In the genomic region with DNA sequence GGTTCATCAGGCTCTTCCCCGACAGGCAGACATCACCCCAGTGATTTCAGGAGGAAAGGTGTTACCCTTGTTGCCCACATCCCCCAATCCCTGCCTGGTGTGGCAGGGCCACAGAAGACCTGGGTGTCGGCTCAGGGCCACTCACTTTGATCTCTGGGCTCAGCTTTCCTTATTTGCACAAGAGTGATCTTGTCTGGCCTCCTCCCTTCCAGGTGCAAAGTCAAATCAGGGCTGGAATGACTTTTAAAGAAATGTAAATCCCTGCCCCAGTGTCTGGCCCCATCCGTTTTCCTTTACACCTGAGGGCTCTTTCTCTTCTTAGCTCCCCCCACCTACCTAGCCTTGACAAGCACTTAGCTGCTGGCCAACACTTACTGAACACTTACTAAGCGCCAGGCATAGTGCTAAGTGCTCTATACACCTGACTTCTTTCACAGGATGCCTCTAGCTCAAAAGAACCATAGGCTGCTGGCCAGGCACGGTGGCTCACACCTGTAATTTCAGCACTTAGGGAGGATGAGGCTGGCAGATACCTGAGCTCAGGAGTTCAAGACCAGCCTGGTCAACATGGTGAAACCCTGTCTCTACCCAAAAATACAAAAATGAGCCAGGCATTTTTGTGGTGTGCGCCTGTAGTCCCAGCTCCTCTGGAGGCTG, we compare ENCODE assay signal across 1 cellular context.
TF ChIP-seq lines count a peak whose summit lies in the region.

No MANE protein-coding gene starts in this region.

TF ChIP-seq in WTC11, 78 proteins besides CTCF, POLR2A, EP300 and RAD21 (continued from another document):
- TF ChIP-seq ZNF281 (CRISPR knock-in tag; IDR thresholded peaks at IDR 0.05) (0 out of 2 replicates have a peak, but pooled peaks have one; percentile 30), ZNF423 (CRISPR knock-in tag; IDR thresholded peaks at IDR 0.05) (no peak), SP1 (CRISPR knock-in tag; conservative IDR thresholded peaks at IDR 0.05) (peak; percentile 66; the same call in 1 of the 2 replicates), FOXK1 (CRISPR knock-in tag; IDR thresholded peaks at IDR 0.05) (0 out of 2 replicates have a peak, but pooled peaks have one; percentile 63), ZNF121 (CRISPR knock-in tag; IDR thresholded peaks at IDR 0.05) (peak; percentile 85), NFATC4 (CRISPR knock-in tag; IDR thresholded peaks at IDR 0.05) (no peak), EMX1 (CRISPR knock-in tag; IDR thresholded peaks at IDR 0.05) (no peak), AR (CRISPR knock-in tag; IDR thresholded peaks at IDR 0.05) (0 out of 2 replicates have a peak, but pooled peaks have one; percentile 18), TEAD1 (CRISPR knock-in tag; IDR thresholded peaks at IDR 0.05) (peak; percentile 76)
- TF ChIP-seq, protein P1, sequence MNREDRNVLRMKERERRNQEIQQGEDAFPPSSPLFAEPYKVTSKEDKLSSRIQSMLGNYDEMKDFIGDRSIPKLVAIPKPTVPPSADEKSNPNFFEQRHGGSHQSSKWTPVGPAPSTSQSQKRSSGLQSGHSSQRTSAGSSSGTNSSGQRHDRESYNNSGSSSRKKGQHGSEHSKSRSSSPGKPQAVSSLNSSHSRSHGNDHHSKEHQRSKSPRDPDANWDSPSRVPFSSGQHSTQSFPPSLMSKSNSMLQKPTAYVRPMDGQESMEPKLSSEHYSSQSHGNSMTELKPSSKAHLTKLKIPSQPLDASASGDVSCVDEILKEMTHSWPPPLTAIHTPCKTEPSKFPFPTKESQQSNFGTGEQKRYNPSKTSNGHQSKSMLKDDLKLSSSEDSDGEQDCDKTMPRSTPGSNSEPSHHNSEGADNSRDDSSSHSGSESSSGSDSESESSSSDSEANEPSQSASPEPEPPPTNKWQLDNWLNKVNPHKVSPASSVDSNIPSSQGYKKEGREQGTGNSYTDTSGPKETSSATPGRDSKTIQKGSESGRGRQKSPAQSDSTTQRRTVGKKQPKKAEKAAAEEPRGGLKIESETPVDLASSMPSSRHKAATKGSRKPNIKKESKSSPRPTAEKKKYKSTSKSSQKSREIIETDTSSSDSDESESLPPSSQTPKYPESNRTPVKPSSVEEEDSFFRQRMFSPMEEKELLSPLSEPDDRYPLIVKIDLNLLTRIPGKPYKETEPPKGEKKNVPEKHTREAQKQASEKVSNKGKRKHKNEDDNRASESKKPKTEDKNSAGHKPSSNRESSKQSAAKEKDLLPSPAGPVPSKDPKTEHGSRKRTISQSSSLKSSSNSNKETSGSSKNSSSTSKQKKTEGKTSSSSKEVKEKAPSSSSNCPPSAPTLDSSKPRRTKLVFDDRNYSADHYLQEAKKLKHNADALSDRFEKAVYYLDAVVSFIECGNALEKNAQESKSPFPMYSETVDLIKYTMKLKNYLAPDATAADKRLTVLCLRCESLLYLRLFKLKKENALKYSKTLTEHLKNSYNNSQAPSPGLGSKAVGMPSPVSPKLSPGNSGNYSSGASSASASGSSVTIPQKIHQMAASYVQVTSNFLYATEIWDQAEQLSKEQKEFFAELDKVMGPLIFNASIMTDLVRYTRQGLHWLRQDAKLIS (CRISPR knock-in tag; IDR thresholded peaks at IDR 0.05; ENCODE audit: borderline replicate concordance) = peak; percentile 78; the same call in 1 of the 2 replicates
- TF ChIP-seq, protein P2, sequence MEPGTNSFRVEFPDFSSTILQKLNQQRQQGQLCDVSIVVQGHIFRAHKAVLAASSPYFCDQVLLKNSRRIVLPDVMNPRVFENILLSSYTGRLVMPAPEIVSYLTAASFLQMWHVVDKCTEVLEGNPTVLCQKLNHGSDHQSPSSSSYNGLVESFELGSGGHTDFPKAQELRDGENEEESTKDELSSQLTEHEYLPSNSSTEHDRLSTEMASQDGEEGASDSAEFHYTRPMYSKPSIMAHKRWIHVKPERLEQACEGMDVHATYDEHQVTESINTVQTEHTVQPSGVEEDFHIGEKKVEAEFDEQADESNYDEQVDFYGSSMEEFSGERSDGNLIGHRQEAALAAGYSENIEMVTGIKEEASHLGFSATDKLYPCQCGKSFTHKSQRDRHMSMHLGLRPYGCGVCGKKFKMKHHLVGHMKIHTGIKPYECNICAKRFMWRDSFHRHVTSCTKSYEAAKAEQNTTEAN (CRISPR knock-in tag; IDR thresholded peaks at IDR 0.05) = peak; percentile 76; the same call in 1 of the 2 replicates
- TF ChIP-seq, protein P3, sequence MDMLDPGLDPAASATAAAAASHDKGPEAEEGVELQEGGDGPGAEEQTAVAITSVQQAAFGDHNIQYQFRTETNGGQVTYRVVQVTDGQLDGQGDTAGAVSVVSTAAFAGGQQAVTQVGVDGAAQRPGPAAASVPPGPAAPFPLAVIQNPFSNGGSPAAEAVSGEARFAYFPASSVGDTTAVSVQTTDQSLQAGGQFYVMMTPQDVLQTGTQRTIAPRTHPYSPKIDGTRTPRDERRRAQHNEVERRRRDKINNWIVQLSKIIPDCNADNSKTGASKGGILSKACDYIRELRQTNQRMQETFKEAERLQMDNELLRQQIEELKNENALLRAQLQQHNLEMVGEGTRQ (CRISPR knock-in tag; IDR thresholded peaks at IDR 0.05) = 0 out of 2 replicates have a peak, but pooled peaks have one; percentile 20
- TF ChIP-seq, protein P4, sequence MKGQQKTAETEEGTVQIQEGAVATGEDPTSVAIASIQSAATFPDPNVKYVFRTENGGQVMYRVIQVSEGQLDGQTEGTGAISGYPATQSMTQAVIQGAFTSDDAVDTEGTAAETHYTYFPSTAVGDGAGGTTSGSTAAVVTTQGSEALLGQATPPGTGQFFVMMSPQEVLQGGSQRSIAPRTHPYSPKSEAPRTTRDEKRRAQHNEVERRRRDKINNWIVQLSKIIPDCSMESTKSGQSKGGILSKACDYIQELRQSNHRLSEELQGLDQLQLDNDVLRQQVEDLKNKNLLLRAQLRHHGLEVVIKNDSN (CRISPR knock-in tag; IDR thresholded peaks at IDR 0.05) = 0 out of 2 replicates have a peak, but pooled peaks have one; percentile 28
